In the genomic region with DNA sequence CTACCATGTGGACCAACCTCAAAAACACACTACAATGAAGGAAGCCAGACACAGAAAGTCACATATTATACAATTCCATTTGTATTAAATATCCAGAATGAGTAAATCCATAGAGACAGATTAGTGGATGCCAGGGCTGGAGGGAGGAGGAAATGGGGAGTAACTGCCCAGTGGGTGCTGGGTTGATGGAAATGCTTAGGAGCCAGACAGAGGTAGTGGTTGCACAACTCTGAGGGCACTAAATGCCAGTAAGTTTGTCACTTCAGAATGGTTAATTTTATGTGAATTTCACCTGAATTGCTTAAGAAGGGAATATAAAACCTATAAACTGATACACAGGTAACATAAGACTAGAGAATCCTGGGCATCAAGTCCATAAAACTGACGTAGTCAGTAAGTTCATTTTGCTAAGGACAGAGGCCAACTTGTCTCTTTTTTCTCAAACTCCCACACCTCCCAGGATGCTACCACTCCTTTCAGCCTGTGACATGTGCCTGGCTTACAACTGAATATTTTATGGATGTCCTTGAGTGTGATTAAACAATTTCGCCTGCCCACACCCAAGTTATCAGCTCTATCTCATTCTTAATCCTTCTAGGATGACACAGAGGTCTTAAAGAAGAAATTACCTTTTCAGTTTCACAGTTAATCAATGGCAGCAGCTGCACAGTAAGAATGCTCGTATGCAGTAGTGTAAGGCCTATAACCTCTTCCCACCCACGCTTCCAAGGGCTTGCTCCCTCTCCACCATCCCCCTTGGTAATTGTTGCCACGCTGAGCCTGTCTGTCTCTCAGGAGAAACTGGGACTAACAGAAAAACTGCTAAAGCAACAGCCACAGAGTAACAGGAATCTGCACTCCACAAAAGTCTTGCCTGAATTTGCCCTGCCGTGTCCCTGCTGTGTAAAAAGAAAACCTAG, we compare ENCODE assay signal across 14 cellular contexts. TPM values are rescaled to one million over a fixed set of nuclear protein-coding genes. Genes with fewer than 3 reads are reported as not detected.
DNase-seq lines count a peak whose midpoint lies in the region; ATAC-seq and TF ChIP-seq lines count a peak whose summit lies in the region.
"Had no signal": no experiment of that assay in that cellular context is flagged by ENCODE, and none has a peak within 500 bp of the region (broad histone marks: within the 10 kb centered on the region; RNA-seq: fewer than 3 reads in every experiment).

No MANE protein-coding gene starts in this region.

- peaks cover 0 to 31% (median 14%) of the 10 kb centered on the region in 4 donors for H3K4me1 Mint-ChIP-seq in CD4-positive, CD25-positive, alpha-beta regulatory T cell

- POLR2A ChIA-PET in HCT116 (lab: Charles Lee) = no interaction called here

- H3K27me3 Mint-ChIP-seq in CD4-positive, CD25-positive, alpha-beta regulatory T cell = peaks cover 27% of the 10 kb centered on the region

- RAD21 ChIA-PET in HCT116 (lab: Charles Lee; ENCODE audit: low non-redundant PET in 1 of 2, low total read pairs in 2 of 2, uncharacterized antibody in 2 of 2, unreplicated experiment in 2 of 2) = no interaction called here

- BruUV-seq in HCT116 (replicated peaks; lab: Mats Ljungman, UMichigan) = no TSS peak

- CTCF ChIA-PET in HCT116 (lab: Charles Lee) = interaction anchor here (1.0 kb wide), 1 partner anchor 393 kb away, joined by 4 read pairs; no protein-coding TSS in a partner anchor

- peaks cover 0 to 9% (median 0%) of the 10 kb centered on the region in 7 donors for H3K9me3 Mint-ChIP-seq in CD4-positive, CD25-positive, alpha-beta regulatory T cell

- H3K9me2 ChIP-seq in HCT116 (ENCODE audit: insufficient read depth) = no peaks in the 10 kb centered on the region
- H3K9me2 ChIP-seq in SU-DHL-6 (replicated peaks; ENCODE audit: insufficient read depth, low read length) = no peaks in the 10 kb centered on the region

- H3K27ac ChIP-seq in CD4-positive, CD25-positive, alpha-beta regulatory T cell (ENCODE audit: insufficient read depth, low read length, poor library complexity, severe bottlenecking) = no peak overlapping the region
- H3K27ac ChIP-seq in HCT116 (ENCODE audit: low read depth, low read length) (no peak overlapping the region), SU-DHL-6 (ENCODE audit: low read depth, low read length) (no peak overlapping the region), tibial nerve (peak overlapping the region in 1 of 4 donors; percentile 23)
- H3K27ac ChIP-seq: body of pancreas, lower lobe of right lung, SJCRH30, WERI-Rb-1 had no signal

- H3K36me3 Mint-ChIP-seq in CD4-positive, CD25-positive, alpha-beta regulatory T cell = peaks cover 6% of the 10 kb centered on the region

- intact Hi-C loops in HCT116 (cut with micrococcal nuclease) = no loop called here

- H4K20me1 ChIP-seq in HCT116 (ENCODE audit: insufficient read depth) (no peaks in the 10 kb centered on the region), SU-DHL-6 (ENCODE audit: low read depth, low read length) (no peaks in the 10 kb centered on the region)

- no peak overlapping the region for H3K9ac ChIP-seq in HCT116 (ENCODE audit: low read length)
- H3K9ac ChIP-seq in SU-DHL-6 (ENCODE audit: low read length) = peak overlapping the region; percentile 3; the same call in 1 of the 2 replicates

- H3K4me1 ChIP-seq in CD4-positive, CD25-positive, alpha-beta regulatory T cell (ENCODE audit: control insufficient read depth, insufficient read depth, low read length, poor library complexity, severe bottlenecking) = peaks cover 9% of the 10 kb centered on the region
- H3K4me1 ChIP-seq in HCT116 (ENCODE audit: control insufficient read depth in 1 of 2, insufficient read depth in 2 of 2, low read length in 2 of 2) (peaks cover 3 to 9% of the 10 kb centered on the region in 2 experiments; a peak in 3 of 4 replicates), tibial nerve (peaks cover 0 to 20% (median 4%) of the 10 kb centered on the region in 4 donors)
- H3K4me1 ChIP-seq: SJCRH30 had no signal

- no peak for TF ChIP-seq EP300 in tibial nerve (IDR thresholded peaks at IDR 0.05)

- TF ChIP-seq POLR2A in HCT116 (IDR thresholded peaks at IDR 0.05; ENCODE audit: borderline replicate concordance, extremely low read depth, insufficient read depth, insufficient read length) (no peak), tibial nerve (IDR thresholded peaks at IDR 0.05) (no peak)

- ATAC-seq in CD4-positive, CD25-positive, alpha-beta regulatory T cell (ENCODE audit: low read depth in 2 of 2) = no peak
- ATAC-seq in HCT116 = 0 out of 2 replicates have a peak, but pooled peaks have one; percentile 4
- ATAC-seq in left lobe of liver = peak; percentile 48
- no peak for ATAC-seq in HG03565 (IDR thresholded peaks at IDR 0.05; ENCODE audit: unreplicated experiment)

- peak overlapping the region; percentile 24 to 82 (median 72) for H3K27ac Mint-ChIP-seq in CD4-positive, CD25-positive, alpha-beta regulatory T cell

- H3K4me2 ChIP-seq in HCT116 (ENCODE audit: low read length) = peak overlapping the region; percentile 18; the same call in 1 of the 2 replicates
- no peak overlapping the region for H3K4me2 ChIP-seq in SU-DHL-6 (ENCODE audit: low read depth, low read length, poor library complexity, severe bottlenecking)

- H2AFZ ChIP-seq in HCT116 (ENCODE audit: low read depth, low read length, poor library complexity, severe bottlenecking) (no peak overlapping the region), SU-DHL-6 (ENCODE audit: low read depth, low read length, severe bottlenecking) (peak overlapping the region; percentile 98)

- no peaks in the 10 kb centered on the region for H3F3A ChIP-seq in SU-DHL-6 (ENCODE audit: insufficient read depth)

- no peaks in the 10 kb centered on the region for H3K36me3 ChIP-seq in CD4-positive, CD25-positive, alpha-beta regulatory T cell (ENCODE audit: control insufficient read depth, insufficient read depth, low read length)
- H3K36me3 ChIP-seq in HCT116 (ENCODE audit: control insufficient read depth in 1 of 2, insufficient read depth in 2 of 2, low read length in 2 of 2) (no peaks in the 10 kb centered on the region), SU-DHL-6 (ENCODE audit: low read length) (no peaks in the 10 kb centered on the region), tibial nerve (peaks cover 0 to 22% (median 0%) of the 10 kb centered on the region in 3 donors)
- H3K36me3 ChIP-seq: WERI-Rb-1 had no signal

- no peaks in the 10 kb centered on the region for H3K9me3 ChIP-seq in CD4-positive, CD25-positive, alpha-beta regulatory T cell (ENCODE audit: control insufficient read depth in 2 of 2, low read length in 2 of 2)
- H3K9me3 ChIP-seq in HCT116 (ENCODE audit: control insufficient read depth in 1 of 2, insufficient read depth in 1 of 2, low read depth in 1 of 2, low read length in 2 of 2) (no peaks in the 10 kb centered on the region), SU-DHL-6 (ENCODE audit: insufficient read depth, low read length) (no peaks in the 10 kb centered on the region), tibial nerve (no peaks in the 10 kb centered on the region)
- H3K9me3 ChIP-seq: body of pancreas, lower lobe of right lung, SJCRH30 had no signal

- TF ChIP-seq CTCF in HCT116 (IDR thresholded peaks at IDR 0.05 in 2 of 3, conservative IDR thresholded peaks at IDR 0.05 in 1 of 3; ENCODE audit: borderline replicate concordance in 1 of 3, insufficient read depth in 1 of 3, low read depth in 2 of 3, low read length in 2 of 3) = no peak
- no peak for TF ChIP-seq CTCF in SU-DHL-6 (IDR thresholded peaks at IDR 0.05; ENCODE audit: insufficient read depth, low read length, poor library complexity, severe bottlenecking)
- no peak for TF ChIP-seq CTCF in tibial nerve (IDR thresholded peaks at IDR 0.05)

- peaks cover 9% of the 10 kb centered on the region for H3K27me3 ChIP-seq in CD4-positive, CD25-positive, alpha-beta regulatory T cell (ENCODE audit: control insufficient read depth, insufficient read depth, low read length)
- H3K27me3 ChIP-seq in HCT116 (ENCODE audit: insufficient read depth, low read length) (no peaks in the 10 kb centered on the region), SU-DHL-6 (ENCODE audit: low read length) (no peaks in the 10 kb centered on the region), tibial nerve (peaks cover 0 to 14% of the 10 kb centered on the region in 2 donors)
- H3K27me3 ChIP-seq: SJCRH30 had no signal

- no peak for TF ChIP-seq RAD21 in HCT116 (IDR thresholded peaks at IDR 0.05; ENCODE audit: low read depth)

- WGBS in tibial nerve, 2 donors = 50 to 62% methylated on average over 6 of the region's 6 CpGs

- H3K79me2 ChIP-seq in HCT116 (ENCODE audit: insufficient read depth, low read length) (no peaks in the 10 kb centered on the region), SU-DHL-6 (ENCODE audit: insufficient read depth, low read length) (no peaks in the 10 kb centered on the region)

- no peak for DNase-seq in CD4-positive, CD25-positive, alpha-beta regulatory T cell
- DNase-seq in HCT116 (ENCODE audit: low read depth, low spot score) = no peak
- DNase-seq in left lobe of liver (ENCODE audit: low spot score) = no peak
- no peak for DNase-seq in T-helper 1 cell
- DNase-seq in tibial nerve (ENCODE audit: low spot score in 2 of 2) = no peak
- no peak for DNase-seq in iPS-NIHi11 (ENCODE audit: low spot score)
- DNase-seq: NCI-H524 treated with DMSO at 0.1 percent for 48 hours, WERI-Rb-1 had no signal

- H3K4me3 ChIP-seq in CD4-positive, CD25-positive, alpha-beta regulatory T cell (ENCODE audit: low read depth, low read length) = no peak overlapping the region
- no peak overlapping the region for H3K4me3 ChIP-seq in HCT116 (replicated peaks in 1 of 2; ENCODE audit: low read depth in 1 of 2, low read length in 2 of 2)
- no peak overlapping the region for H3K4me3 ChIP-seq in SU-DHL-6 (ENCODE audit: insufficient read depth, low read length, poor library complexity, severe bottlenecking)
- H3K4me3 ChIP-seq in tibial nerve = no peak overlapping the region
- H3K4me3 ChIP-seq: body of pancreas, lower lobe of right lung, SJCRH30 had no signal

- H3K4me3 Mint-ChIP-seq in CD4-positive, CD25-positive, alpha-beta regulatory T cell = no peak overlapping the region

TF ChIP-seq in HCT116, 20 proteins besides CTCF, POLR2A, EP300 and RAD21 (continues in another document):
- TF ChIP-seq EGR1 (IDR thresholded peaks at IDR 0.05; ENCODE audit: low read depth) (no peak), CEBPB (IDR thresholded peaks at IDR 0.05; ENCODE audit: low read depth) (no peak), TCF7L2 (IDR thresholded peaks at IDR 0.05; ENCODE audit: borderline replicate concordance, extremely low read depth, insufficient read depth, insufficient read length) (no peak), SIN3A (IDR thresholded peaks at IDR 0.05; ENCODE audit: low read depth) (no peak), EZH2 (IDR thresholded peaks at IDR 0.05) (no peak)

RNA-seq across cellular contexts. Expression of gene MLNR, which starts 5.9 kb away (rescaled TPM):
- not detected for total RNA-seq in CD4-positive, CD25-positive, alpha-beta regulatory T cell
- polyA plus RNA-seq in CD4-positive, CD25-positive, alpha-beta regulatory T cell = not detected
- total RNA-seq in HCT116 (2021; ENCODE audit: unreplicated experiment) (not detected), left lobe of liver (not detected), tibial nerve (under 1 TPM in 1 of 4 donors, not detected in 3; 0.42 TPM)
- not detected in 2 replicates for polyA plus RNA-seq in HCT116 (2012)
- total RNA-seq: body of pancreas, fibroblast of lung, lower lobe of right lung, SJCRH30 had no signal
- polyA plus RNA-seq: fibroblast of lung had no signal

RNA-seq across cellular contexts. Expression of gene CDADC1, which starts 33.5 kb away (rescaled TPM):
- total RNA-seq in CD4-positive, CD25-positive, alpha-beta regulatory T cell = 16.7 TPM
- polyA plus RNA-seq in CD4-positive, CD25-positive, alpha-beta regulatory T cell = 10 to 100 TPM in 3 of 4 donors, 1 to 10 TPM in 1; 8.7 to 11.0 (median 10.5) TPM
- total RNA-seq in HCT116 (2021; ENCODE audit: unreplicated experiment) (7.6 TPM), left lobe of liver (8.3 TPM), tibial nerve (10 to 100 TPM in 3 of 4 donors, 1 to 10 TPM in 1; 9.0 to 19.5 (median 14.1) TPM)
- 3.9 and 4.4 TPM in 2 replicates for polyA plus RNA-seq in HCT116 (2012)

Comparison
In these comparisons a context has a peak if more than half of its experiments do, and no peak if none do; other contexts are left out.
1. ATAC-seq: peak in HCT116 (single experiment) and left lobe of liver (single experiment); none in CD4-positive, CD25-positive, alpha-beta regulatory T cell (0 of 2) and HG03565 (single experiment).